In genomic region chr20:47438464-47439381, GRCh38 we compare ENCODE assay signal across 11 cellular contexts.
DNase-seq lines count a peak whose midpoint lies in the region; ATAC-seq, FAIRE-seq and TF ChIP-seq lines count a peak whose summit lies in the region.
"Had no signal": no experiment of that assay in that cellular context is flagged by ENCODE, and none has a peak within 500 bp of the region (broad histone marks: within the 10 kb centered on the region; RNA-seq: fewer than 3 reads in every experiment).

No MANE protein-coding gene starts in this region.

- no peak overlapping the region for H3K23ac ChIP-seq in H9 (ENCODE audit: insufficient read length, low read depth, low read length)

- H3K79me2 ChIP-seq in H9 (ENCODE audit: insufficient read depth, low read length), result no peaks in the 10 kb centered on the region
- H3K79me2 ChIP-seq in HepG2 (ENCODE audit: insufficient read depth, low read length), result no peaks in the 10 kb centered on the region

- peaks cover 3 to 4% of the 10 kb centered on the region in 2 experiments; a peak in 3 of 4 replicates for H3K4me1 Mint-ChIP-seq in H9

- H3K9me3 Mint-ChIP-seq in H9, result no peaks in the 10 kb centered on the region

- H3K79me1 ChIP-seq in H9 (ENCODE audit: insufficient read depth, low read depth, low read length, poor library complexity, severe bottlenecking), result no peaks in the 10 kb centered on the region

- H3K9me3 ChIP-seq in H9 (ENCODE audit: control insufficient read depth, low read depth, low read length) (no peaks in the 10 kb centered on the region), Peyer's patch (no peaks in the 10 kb centered on the region), HepG2 (ENCODE audit: low read length) (no peaks in the 10 kb centered on the region)
- H3K9me3 ChIP-seq: right lobe of liver had no signal

- no TSS peak for BruUV-seq in HepG2 (replicated peaks; lab: Mats Ljungman, UMichigan)

- H3K27me3 ChIP-seq in H9 (ENCODE audit: insufficient read depth, low read length) (no peaks in the 10 kb centered on the region), Peyer's patch (no peaks in the 10 kb centered on the region), HepG2 (ENCODE audit: control insufficient read depth in 1 of 2, insufficient read depth in 2 of 2, low read length in 2 of 2) (no peaks in the 10 kb centered on the region)
- H3K27me3 ChIP-seq: right lobe of liver had no signal

- no peak overlapping the region for H2BK5ac ChIP-seq in H9 (ENCODE audit: insufficient read length, low read length)

- H3K9ac ChIP-seq in H9 (ENCODE audit: extremely low read depth, insufficient read length, low read length), result no peak overlapping the region
- H3K9ac ChIP-seq in HepG2 (ENCODE audit: insufficient read depth, low read depth, low read length), result no peak overlapping the region

- FAIRE-seq in HepG2 (lab: Jason Lieb, UNC), result no peak

- H3K27ac Mint-ChIP-seq in H9, result peak overlapping the region in 1 of 3 experiments; percentile 24; a peak in 1 of 7 replicates

- ATAC-seq in HepG2 (peak; percentile 53), GM21423 (IDR thresholded peaks at IDR 0.05; ENCODE audit: unreplicated experiment) (no peak)

- H3K27ac ChIP-seq in H9 (ENCODE audit: insufficient read length, low read depth, low read length) (no peak overlapping the region), Peyer's patch (peak overlapping the region in 3 of 4 donors; percentile 30 to 71 (median 48)), HepG2 (ENCODE audit: extremely low read length, insufficient read depth, low read length) (peak overlapping the region; percentile 12)
- H3K27ac ChIP-seq: right lobe of liver had no signal

- H3K4me2 ChIP-seq in H9 (ENCODE audit: insufficient read depth, insufficient read length, low read length) (no peak overlapping the region), HepG2 (ENCODE audit: low read depth, low read length) (no peak overlapping the region)

- TF ChIP-seq RAD21 in HepG2 (CRISPR knock-in tag; IDR thresholded peaks at IDR 0.05), result no peak

- no peak overlapping the region for H4K91ac ChIP-seq in H9 (ENCODE audit: insufficient read length, low read depth, low read length)

- no peak overlapping the region for H2BK12ac ChIP-seq in H9 (ENCODE audit: insufficient read length, low read depth, low read length)

- no peak overlapping the region for H2AFZ ChIP-seq in H9 (ENCODE audit: low read length)
- peak overlapping the region; percentile 56 for H2AFZ ChIP-seq in HepG2 (ENCODE audit: low read length)

- no peak overlapping the region for H2BK120ac ChIP-seq in H9 (ENCODE audit: low read depth, low read length, poor library complexity, severe bottlenecking)

- in situ Hi-C loops in G401 (cut with HindIII; ENCODE audit: low sequenced_read_pairs), result no loop called here
- in situ Hi-C loops in HepG2 (cut with HindIII; ENCODE audit: extremely low pct_ligation_motif_present, low pct_unique_long_range_greater_than_20kb), result no loop called here

- no peak overlapping the region for H4K5ac ChIP-seq in H9 (ENCODE audit: insufficient read length, low read depth, low read length)

- H3K4me3 Mint-ChIP-seq in H9, result no peak overlapping the region

- H2BK15ac ChIP-seq in H9 (ENCODE audit: low read depth, low read length), result no peak overlapping the region

- H3K14ac ChIP-seq in H9 (ENCODE audit: insufficient read depth, low read length), result no peak overlapping the region

- TF ChIP-seq CTCF in H9 (conservative IDR thresholded peaks at IDR 0.05) (no peak), Peyer's patch (IDR thresholded peaks at IDR 0.05) (no peak), HepG2 (CRISPR knock-in tag; IDR thresholded peaks at IDR 0.05) (no peak)

- H3K56ac ChIP-seq in H9 (ENCODE audit: insufficient read length, low read depth, low read length), result no peak overlapping the region

- POLR2A ChIA-PET in HepG2 (lab: Yijun Ruan, JAX), result interaction anchor here (0.7 to 1.5 kb wide), 5 partner anchors 10 to 126 kb away, joined by 3 to 5 read pairs (median 3); no protein-coding TSS in a partner anchor

- CTCF ChIA-PET in HepG2 (lab: Yijun Ruan, JAX; ENCODE audit: low intra/inter-chr PET ratio, low total read pairs), result no interaction called here

- H2BK20ac ChIP-seq in H9 (ENCODE audit: low read depth, low read length, poor library complexity, severe bottlenecking), result no peak overlapping the region

- no peak overlapping the region for H4K8ac ChIP-seq in H9 (replicated peaks; ENCODE audit: insufficient read length, low read depth, low read length)

- no peaks in the 10 kb centered on the region; the same call in none of the 2 replicates for H3K27me3 Mint-ChIP-seq in H9 (ENCODE audit: low read depth)

- H3K36me3 ChIP-seq in Peyer's patch (no peaks in the 10 kb centered on the region), HepG2 (replicated peaks in 1 of 2; ENCODE audit: control insufficient read depth in 1 of 2, insufficient read depth in 2 of 2, low read length in 2 of 2) (no peaks in the 10 kb centered on the region)
- H3K36me3 ChIP-seq: right lobe of liver had no signal

- H3K4me3 ChIP-seq in Peyer's patch (no peak overlapping the region), HepG2 (replicated peaks in 1 of 3; ENCODE audit: insufficient read depth in 1 of 3, low read depth in 2 of 3, low read length in 3 of 3) (no peak overlapping the region)
- H3K4me3 ChIP-seq: right lobe of liver had no signal

- H3K23me2 ChIP-seq in H9 (ENCODE audit: insufficient read length, low read depth, low read length, poor library complexity, severe bottlenecking), result no peaks in the 10 kb centered on the region

- H3K18ac ChIP-seq in H9 (ENCODE audit: insufficient read length, low read depth, low read length), result peak overlapping the region; percentile 2

- H2AK5ac ChIP-seq in H9 (ENCODE audit: insufficient read length, low read length), result no peak overlapping the region

- intact Hi-C loops in HepG2 (cut with micrococcal nuclease; ENCODE audit: unreplicated experiment), result no loop called here

- no peak overlapping the region for H3K4ac ChIP-seq in H9 (ENCODE audit: low read depth, low read length)

- no peak for TF ChIP-seq EP300 in HepG2 (IDR thresholded peaks at IDR 0.05; ENCODE audit: low read depth in 2 of 2, low read length in 2 of 2)
- TF ChIP-seq EP300 in HepG2 (CRISPR knock-in tag; IDR thresholded peaks at IDR 0.05; ENCODE audit: borderline replicate concordance), result 0 out of 2 replicates have a peak, but pooled peaks have one; percentile 21

- TF ChIP-seq POLR2A in Peyer's patch (IDR thresholded peaks at IDR 0.05) (no peak), HepG2 (IDR thresholded peaks at IDR 0.05; ENCODE audit: insufficient read depth in 1 of 2, low read depth in 2 of 2, low read length in 2 of 2) (no peak)

- H4K20me1 ChIP-seq in H9 (ENCODE audit: control insufficient read depth, insufficient read depth, insufficient read length) (no peaks in the 10 kb centered on the region), HepG2 (ENCODE audit: insufficient read depth, low read length) (no peaks in the 10 kb centered on the region)

- peak; percentile 4 for DNase-seq in G401 (ENCODE audit: low spot score)
- DNase-seq in H9, result no peak
- DNase-seq in Peyer's patch, result peak in 2 of 3 donors; percentile 56 to 61
- no peak for DNase-seq in HepG2 (ENCODE audit: low spot score)
- DNase-seq in OCI-M2 (lab: John Stamatoyannopoulos, UW; ENCODE audit: unreplicated experiment), result no peak
- DNase-seq in UCSD-AML1 (lab: John Stamatoyannopoulos, UW; ENCODE audit: unreplicated experiment), result no peak
- DNase-seq in HK-2 (ENCODE audit: unreplicated experiment), result no peak
- DNase-seq: effector memory CD4-positive, alpha-beta T cell; right lobe of liver; SW 1271 had no signal

- H3K4me1 ChIP-seq in H9 (ENCODE audit: insufficient read depth, low read length) (no peaks in the 10 kb centered on the region), Peyer's patch (peaks cover 0 to 3% (median 0%) of the 10 kb centered on the region in 4 donors), HepG2 (ENCODE audit: insufficient read depth, low read length) (peaks cover 38% of the 10 kb centered on the region)
- H3K4me1 ChIP-seq: right lobe of liver had no signal

- no CpG with 5 or more reads among the region's 18 CpGs for WGBS in H9 (ENCODE audit: extremely low coverage, insufficient read length, low lambda C conversion rate)
- WGBS in HepG2 (ENCODE audit: low lambda C conversion rate), result 87% methylated on average over 18 of the region's 18 CpGs

- H3T11ph ChIP-seq in H9 (ENCODE audit: low read length), result no peak overlapping the region

- H3K36me3 Mint-ChIP-seq in H9 (ENCODE audit: insufficient read depth in 1 of 3, low read depth in 3 of 3), result no peaks in the 10 kb centered on the region

TF ChIP-seq in HepG2, 621 proteins besides CTCF, POLR2A, EP300 and RAD21 (continues in another document):
- TF ChIP-seq IRF2 (CRISPR knock-in tag; IDR thresholded peaks at IDR 0.05), result no peak
- TF ChIP-seq ZBTB8A (CRISPR knock-in tag; IDR thresholded peaks at IDR 0.05; ENCODE audit: borderline replicate concordance, low read depth), result no peak
- TF ChIP-seq SKI (IDR thresholded peaks at IDR 0.05; ENCODE audit: partially characterized antibody), result no peak
- no peak for TF ChIP-seq AKAP8 (CRISPR knock-in tag; IDR thresholded peaks at IDR 0.05)

Comparison
In these comparisons a context has a peak if more than half of its experiments do, and no peak if none do; other contexts are left out.
1. DNase-seq: peak in G401 (single experiment) and Peyer's patch (2 of 3); none in H9 (single experiment), HepG2 (single experiment), OCI-M2 (single experiment), UCSD-AML1 (single experiment) and HK-2 (single experiment).